ENCODE assay signal across 27 cellular contexts in genomic region chr18:8856187-8856586, GRCh38.
DNase-seq lines count a peak whose midpoint lies in the region; ATAC-seq and TF ChIP-seq lines count a peak whose summit lies in the region.
"Had no signal": no experiment of that assay in that cellular context is flagged by ENCODE, and none has a peak within 500 bp of the region (broad histone marks: within the 10 kb centered on the region; RNA-seq: fewer than 3 reads in every experiment).

No MANE protein-coding gene starts in this region.

- peak; percentile 67 for ATAC-seq in DND-41 (ENCODE audit: insufficient read depth, low read depth)
- peak; percentile 19 for ATAC-seq in foreskin keratinocyte
- ATAC-seq: A549; CD8-positive, alpha-beta T cell had no signal

- TF ChIP-seq CTCF in DND-41 (IDR thresholded peaks at IDR 0.05; ENCODE audit: borderline replicate concordance, extremely low read depth, low read length, poor library complexity, severe bottlenecking), result no peak
- TF ChIP-seq CTCF in OCI-LY1 (IDR thresholded peaks at IDR 0.05; ENCODE audit: low read length), result no peak
- TF ChIP-seq CTCF in foreskin keratinocyte (conservative IDR thresholded peaks at IDR 0.05), result no peak
- TF ChIP-seq CTCF in smooth muscle cell (IDR thresholded peaks at IDR 0.05; ENCODE audit: borderline replicate concordance, insufficient read depth, poor library complexity, severe bottlenecking), result no peak
- TF ChIP-seq CTCF in coronary artery (IDR thresholded peaks at IDR 0.05), result no peak

- no peak for DNase-seq in DND-41
- DNase-seq in foreskin keratinocyte, result peak; percentile 61 to 77
- no peak for DNase-seq in smooth muscle cell (lab: John Stamatoyannopoulos, UW; ENCODE audit: unreplicated experiment)
- no peak for DNase-seq in activated effector memory CD4-positive, alpha-beta T cell treated with anti-CD3 and anti-CD28 coated beads, Interleukin-2, amount 50 U/mL, for 16 hours
- no peak for DNase-seq in coronary artery (ENCODE audit: low spot score)
- DNase-seq in NCI-H187 (lab: John Stamatoyannopoulos, UW), result no peak
- DNase-seq: AML-193; Caco-2; CD8-positive, alpha-beta T cell; DMS 273 treated with DMSO at 0.1 percent for 48 hours; DMS79 treated with DMSO at 0.1 percent for 48 hours; GM23248; H9; Kasumi-1; MV-4-11; NCI-H1105; NCI-H1436 treated with DMSO at 0.1 percent for 48 hours; NCI-H2029; NCI-H446; NCI-H524 treated with DMSO at 0.1 percent for 48 hours; NCI-H774; SHP77 treated with DMSO at 0.1 percent for 48 hours had no signal

- H3K27ac ChIP-seq in DND-41 (ENCODE audit: low read length), result no peak overlapping the region
- no peak overlapping the region for H3K27ac ChIP-seq in OCI-LY1 (ENCODE audit: low read depth, low read length, poor library complexity, severe bottlenecking)
- no peak overlapping the region for H3K27ac ChIP-seq in foreskin keratinocyte
- no peak overlapping the region for H3K27ac ChIP-seq in smooth muscle cell (ENCODE audit: low read depth)
- no peak overlapping the region for H3K27ac ChIP-seq in coronary artery
- H3K27ac ChIP-seq: C4-2B, GM23248, RWPE1, SK-N-MC had no signal

- H4K20me1 ChIP-seq in DND-41 (ENCODE audit: insufficient read depth, low read length) (no peaks in the 10 kb centered on the region), OCI-LY1 (ENCODE audit: insufficient read depth, low read length) (no peaks in the 10 kb centered on the region), smooth muscle cell (ENCODE audit: low read depth) (no peaks in the 10 kb centered on the region)

- H3K4me1 ChIP-seq in DND-41 (ENCODE audit: insufficient read depth, low read length) (no peaks in the 10 kb centered on the region), OCI-LY1 (ENCODE audit: insufficient read depth, low read length, severe bottlenecking) (peaks cover 33% of the 10 kb centered on the region), foreskin keratinocyte (peaks cover 10% of the 10 kb centered on the region), smooth muscle cell (ENCODE audit: low read depth) (no peaks in the 10 kb centered on the region)
- H3K4me1 ChIP-seq: Caco-2 had no signal

- no peak overlapping the region for H2AFZ ChIP-seq in DND-41 (ENCODE audit: low read depth, low read length)
- H2AFZ ChIP-seq in OCI-LY1 (ENCODE audit: low read length), result peak overlapping the region; percentile 50; the same call in 1 of the 2 replicates
- H2AFZ ChIP-seq in smooth muscle cell (ENCODE audit: low read depth), result peak overlapping the region; percentile 31
- H2AFZ ChIP-seq: GM23248 had no signal

- H3K4me2 ChIP-seq in DND-41 (ENCODE audit: insufficient read depth, low read length), result no peak overlapping the region
- H3K4me2 ChIP-seq in OCI-LY1 (ENCODE audit: low read length), result no peak overlapping the region
- no peak overlapping the region for H3K4me2 ChIP-seq in smooth muscle cell
- H3K4me2 ChIP-seq: A549 had no signal

- no peaks in the 10 kb centered on the region for H3K9me3 ChIP-seq in DND-41 (ENCODE audit: insufficient read depth, low read length, severe bottlenecking)
- H3K9me3 ChIP-seq in OCI-LY1 (ENCODE audit: low read length), result no peaks in the 10 kb centered on the region
- no peaks in the 10 kb centered on the region for H3K9me3 ChIP-seq in smooth muscle cell (replicated peaks; ENCODE audit: low read depth)
- H3K9me3 ChIP-seq: A549, Caco-2 had no signal

- H3K4me3 ChIP-seq in DND-41 (ENCODE audit: low read depth in 1 of 2, low read length in 2 of 2) (no peak overlapping the region), OCI-LY1 (ENCODE audit: low read depth, low read length, poor library complexity, severe bottlenecking) (no peak overlapping the region), smooth muscle cell (no peak overlapping the region), coronary artery (no peak overlapping the region)
- H3K4me3 ChIP-seq: A549, GM23248, SK-N-MC had no signal

- H3K9ac ChIP-seq in DND-41 (ENCODE audit: low read depth, low read length), result no peak overlapping the region
- H3K9ac ChIP-seq in OCI-LY1 (ENCODE audit: low read length), result no peak overlapping the region
- H3K9ac ChIP-seq in smooth muscle cell (ENCODE audit: low read depth), result no peak overlapping the region
- H3K9ac ChIP-seq: GM23248 had no signal

- WGBS in smooth muscle cell (ENCODE audit: low lambda C conversion rate), result 69% methylated on average over 7 of the region's 7 CpGs

- H3F3A ChIP-seq in OCI-LY1 (ENCODE audit: insufficient read depth, low read length), result no peaks in the 10 kb centered on the region
- no peaks in the 10 kb centered on the region for H3F3A ChIP-seq in smooth muscle cell (ENCODE audit: low read depth)

- H3K36me3 ChIP-seq in DND-41 (ENCODE audit: insufficient read depth, low read length), result no peaks in the 10 kb centered on the region
- H3K36me3 ChIP-seq in OCI-LY1 (ENCODE audit: insufficient read depth, low read length), result no peaks in the 10 kb centered on the region
- no peaks in the 10 kb centered on the region for H3K36me3 ChIP-seq in smooth muscle cell (ENCODE audit: low read depth)

- H3K27me3 ChIP-seq in DND-41 (ENCODE audit: insufficient read depth, low read length, poor library complexity) (no peaks in the 10 kb centered on the region), OCI-LY1 (ENCODE audit: insufficient read depth, low read length) (no peaks in the 10 kb centered on the region), foreskin keratinocyte (no peaks in the 10 kb centered on the region), smooth muscle cell (ENCODE audit: low read depth) (no peaks in the 10 kb centered on the region)

- no peaks in the 10 kb centered on the region for H3K79me2 ChIP-seq in DND-41 (ENCODE audit: insufficient read depth, low read length)
- H3K79me2 ChIP-seq in OCI-LY1 (ENCODE audit: insufficient read depth, low read length), result no peaks in the 10 kb centered on the region
- H3K79me2 ChIP-seq in smooth muscle cell (ENCODE audit: low read depth), result no peaks in the 10 kb centered on the region

- H3K9me2 ChIP-seq in OCI-LY1 (ENCODE audit: low read depth, low read length), result no peaks in the 10 kb centered on the region

Comparison
In these comparisons a context has a peak if more than half of its experiments do, and no peak if none do; other contexts are left out.
1. DNase-seq: peak in foreskin keratinocyte (2 of 2); none in DND-41 (single experiment), smooth muscle cell (single experiment), activated effector memory CD4-positive, alpha-beta T cell treated with anti-CD3 and anti-CD28 coated beads, Interleukin-2, amount 50 U/mL, for 16 hours (single experiment), coronary artery (single experiment) and NCI-H187 (0 of 2).